30 cellular contexts compared by ENCODE assay signal in genomic region chr1:215625949-215626348, GRCh38. TPM values are rescaled to one million over a fixed set of nuclear protein-coding genes. Genes with fewer than 3 reads are reported as not detected.
DNase-seq lines count a peak whose midpoint lies in the region; ATAC-seq, FAIRE-seq and TF ChIP-seq lines count a peak whose summit lies in the region.
"Had no signal": no experiment of that assay in that cellular context is flagged by ENCODE, and none has a peak within 500 bp of the region (broad histone marks: within the 10 kb centered on the region; RNA-seq: fewer than 3 reads in every experiment).

No MANE protein-coding gene starts in this region.

- ATAC-seq in HepG2 (no peak), right lobe of liver (no peak), K562 (no peak)
- ATAC-seq: A549; CD8-positive, alpha-beta T cell had no signal

- H3K27me3 ChIP-seq in HepG2 (ENCODE audit: control insufficient read depth in 1 of 2, insufficient read depth in 2 of 2, low read length in 2 of 2) (no peaks in the 10 kb centered on the region), right lobe of liver (no peaks in the 10 kb centered on the region), K562 (ENCODE audit: control insufficient read depth in 2 of 2, insufficient read depth in 2 of 2, low read length in 2 of 2) (peaks cover 9 to 14% of the 10 kb centered on the region in 2 experiments; a peak in 4 of 5 replicates)
- H3K27me3 ChIP-seq: BE2C; BLaER1; BLaER1 treated with 17β-estradiol and CSF1 and Interleukin-3, amounts not matched to agents 10 nM and 100 nM had no signal

- H3K79me2 ChIP-seq in HepG2 (ENCODE audit: insufficient read depth, low read length) (no peaks in the 10 kb centered on the region), K562 (ENCODE audit: control insufficient read depth, insufficient read depth, low read length) (no peaks in the 10 kb centered on the region)

- TF ChIP-seq EP300 in HepG2 (IDR thresholded peaks at IDR 0.05; ENCODE audit: low read depth in 2 of 2, low read length in 2 of 2) (no peak), HepG2 (CRISPR knock-in tag; IDR thresholded peaks at IDR 0.05; ENCODE audit: borderline replicate concordance) (no peak), K562 (IDR thresholded peaks at IDR 0.05; ENCODE audit: low read length) (no peak)

- no peak overlapping the region for H3K27ac ChIP-seq in HepG2 (ENCODE audit: extremely low read length, insufficient read depth, low read length)
- no peak overlapping the region for H3K27ac ChIP-seq in right lobe of liver
- no peak overlapping the region for H3K27ac ChIP-seq in K562 (ENCODE audit: extremely low read depth, low read depth, low read length)
- H3K27ac ChIP-seq: 22Rv1; A549; BLaER1; BLaER1 treated with 17β-estradiol and CSF1 and Interleukin-3, amounts not matched to agents 10 nM and 100 nM; C4-2B had no signal

- no TSS peak for BruUV-seq in HepG2 (replicated peaks; lab: Mats Ljungman, UMichigan)
- BruUV-seq in K562 (replicated peaks; lab: Mats Ljungman, UMichigan), result no TSS peak

- in situ Hi-C loops in HepG2 (cut with HindIII; ENCODE audit: extremely low pct_ligation_motif_present, low pct_unique_long_range_greater_than_20kb), result no loop called here
- in situ Hi-C loops in K562 (cut with MboI), result no loop called here

- no peaks in the 10 kb centered on the region for H3K9me1 ChIP-seq in K562 (ENCODE audit: control insufficient read depth, insufficient read depth, low read length)

- H3K4me3 ChIP-seq in HepG2 (replicated peaks in 1 of 3; ENCODE audit: insufficient read depth in 1 of 3, low read depth in 2 of 3, low read length in 3 of 3) (no peak overlapping the region), right lobe of liver (no peak overlapping the region), K562 (no peak overlapping the region)
- H3K4me3 ChIP-seq: A549; BLaER1; BLaER1 treated with 17β-estradiol and CSF1 and Interleukin-3, amounts not matched to agents 10 nM and 100 nM had no signal

- H3K36me3 ChIP-seq in HepG2 (replicated peaks in 1 of 2; ENCODE audit: control insufficient read depth in 1 of 2, insufficient read depth in 2 of 2, low read length in 2 of 2) (peaks cover 0 to 4% of the 10 kb centered on the region in 2 experiments; a peak in 2 of 5 replicates), right lobe of liver (peaks cover 0 to 32% (median under 1%) of the 10 kb centered on the region in 4 donors), K562 (ENCODE audit: control insufficient read depth, insufficient read depth, low read length) (peaks cover under 1% of the 10 kb centered on the region; the same call in 1 of the 3 replicates)

- CTCF ChIA-PET in HepG2 (lab: Yijun Ruan, JAX; ENCODE audit: low intra/inter-chr PET ratio, low total read pairs) (no interaction called here), K562 (lab: Yijun Ruan, JAX; ENCODE audit: low intra/inter-chr PET ratio) (no interaction called here)

- H4K20me1 ChIP-seq in HepG2 (ENCODE audit: insufficient read depth, low read length), result no peaks in the 10 kb centered on the region
- H4K20me1 ChIP-seq in K562 (replicated peaks; ENCODE audit: control insufficient read depth, insufficient read depth, low read length), result no peaks in the 10 kb centered on the region
- H4K20me1 ChIP-seq: BLaER1; BLaER1 treated with 17β-estradiol and CSF1 and Interleukin-3, amounts not matched to agents 10 nM and 100 nM had no signal

- TF ChIP-seq RAD21 in HepG2 (CRISPR knock-in tag; IDR thresholded peaks at IDR 0.05), result no peak
- TF ChIP-seq RAD21 in K562 (CRISPR knock-in tag; conservative IDR thresholded peaks at IDR 0.05 in 1 of 2, IDR thresholded peaks at IDR 0.05 in 1 of 2), result no peak

- H2AFZ ChIP-seq in HepG2 (ENCODE audit: low read length) (no peak overlapping the region), K562 (ENCODE audit: low read depth, low read length) (no peak overlapping the region)

- no peak for TF ChIP-seq CTCF in HepG2 (CRISPR knock-in tag; IDR thresholded peaks at IDR 0.05)
- TF ChIP-seq CTCF in right lobe of liver (IDR thresholded peaks at IDR 0.05), result no peak
- no peak for TF ChIP-seq CTCF in K562 (IDR thresholded peaks at IDR 0.05 in 2 of 3, conservative IDR thresholded peaks at IDR 0.05 in 1 of 3; ENCODE audit: insufficient read depth in 2 of 3, low read depth in 1 of 3, low read length in 3 of 3)

- FAIRE-seq in HepG2 (lab: Jason Lieb, UNC) (no peak), K562 (lab: Jason Lieb, UNC) (no peak)
- FAIRE-seq: A204.1, A549 had no signal

- no peak for TF ChIP-seq POLR2A in HepG2 (IDR thresholded peaks at IDR 0.05; ENCODE audit: insufficient read depth in 1 of 2, low read depth in 2 of 2, low read length in 2 of 2)
- TF ChIP-seq POLR2A in right lobe of liver (IDR thresholded peaks at IDR 0.05), result no peak
- TF ChIP-seq POLR2A in K562 (conservative IDR thresholded peaks at IDR 0.05), result no peak

- DNase-seq in HepG2 (ENCODE audit: low spot score) (no peak), right lobe of liver (no peak), K562 (ENCODE audit: extremely low read depth in 1 of 4, low spot score in 3 of 4) (no peak), NCI-H446 treated with DMSO at 0.1 percent for 48 hours (lab: John Stamatoyannopoulos, UW) (no peak)
- DNase-seq: 8988T; ACHN; AML-193; BE2C; C1 segment of cervical spinal cord; Caco-2; Calu3; CD4-positive, alpha-beta memory T cell; CD4-positive, alpha-beta T cell; CD4-positive, CD25-positive, alpha-beta regulatory T cell; CD8-positive, alpha-beta memory T cell; CD8-positive, alpha-beta T cell; COR-L47; DMS 273 treated with DMSO at 0.1 percent for 48 hours; DMS153; DMS53; DMS79; DMS79 treated with DMSO at 0.1 percent for 48 hours; DND-41; EL had no signal

- POLR2A ChIA-PET in HepG2 (lab: Yijun Ruan, JAX) (no interaction called here), K562 (lab: Yijun Ruan, JAX) (interaction anchor here (0.7 kb wide), 1 partner anchor 19 kb away, joined by 3 read pairs; no protein-coding TSS in a partner anchor)

- H3K9ac ChIP-seq in HepG2 (ENCODE audit: insufficient read depth, low read depth, low read length), result no peak overlapping the region
- H3K9ac ChIP-seq in K562 (ENCODE audit: insufficient read depth in 1 of 2, low read depth in 2 of 2, low read length in 2 of 2), result no peak overlapping the region
- H3K9ac ChIP-seq: BLaER1; BLaER1 treated with 17β-estradiol and CSF1 and Interleukin-3, amounts not matched to agents 10 nM and 100 nM had no signal

- H3K4me1 ChIP-seq in HepG2 (ENCODE audit: insufficient read depth, low read length) (0 out of 2 replicates have a peak, but pooled peaks cover under 1% of the 10 kb centered on the region), right lobe of liver (peaks cover 0 to 5% (median 0%) of the 10 kb centered on the region in 4 donors), K562 (replicated peaks in 1 of 2; ENCODE audit: control insufficient read depth in 2 of 2, insufficient read depth in 2 of 2, low read length in 2 of 2) (no peaks in the 10 kb centered on the region)
- H3K4me1 ChIP-seq: A549; BE2C; BLaER1; BLaER1 treated with 17β-estradiol and CSF1 and Interleukin-3, amounts not matched to agents 10 nM and 100 nM; Caco-2 had no signal

- no peak overlapping the region for H3K4me2 ChIP-seq in HepG2 (ENCODE audit: low read depth, low read length)
- no peak overlapping the region for H3K4me2 ChIP-seq in K562 (ENCODE audit: insufficient read depth, low read length)
- H3K4me2 ChIP-seq: A549; BLaER1; BLaER1 treated with 17β-estradiol and CSF1 and Interleukin-3, amounts not matched to agents 10 nM and 100 nM had no signal

- intact Hi-C loops in HepG2 (cut with micrococcal nuclease; ENCODE audit: unreplicated experiment), result no loop called here
- intact Hi-C loops in right lobe of liver (cut with DNase I), result no loop called here
- intact Hi-C loops in K562 (cut with micrococcal nuclease), result no loop called here

- H3K9me3 ChIP-seq in HepG2 (ENCODE audit: low read length), result no peaks in the 10 kb centered on the region
- no peaks in the 10 kb centered on the region for H3K9me3 ChIP-seq in right lobe of liver
- no peaks in the 10 kb centered on the region for H3K9me3 ChIP-seq in K562 (replicated peaks; ENCODE audit: control insufficient read depth, insufficient read depth, low read depth, low read length)
- H3K9me3 ChIP-seq: A549, BE2C, BLaER1, Caco-2 had no signal

RNA-seq across cellular contexts. Expression of gene KCTD3, which starts 58.8 kb away (rescaled TPM):
- total RNA-seq in HepG2 (2016; rRNA removed; fragmentation: Illumina TruSeq; extraction: Trizol) (68.1 and 101 TPM in 2 replicates), right lobe of liver (10 to 100 TPM; 33.0 to 43.5 (median 39.3) TPM), K562 (2014; rRNA removed) (29.7 and 33.5 TPM in 2 replicates), K562 (2014; rRNA removed; fragmentation: Illumina TruSeq; extraction: Trizol) (53.1 and 59.2 TPM in 2 replicates), K562 (2015; rRNA removed; fragmentation: Illumina TruSeq; extraction: Trizol) (44.2 and 44.3 TPM in 2 replicates), K562 (2021) (43.3 and 48.3 TPM in 2 replicates)
- 21.1 and 25.6 TPM in 2 replicates for total RNA-seq in HepG2 (2016; cell fraction: cytosol; rRNA removed; fragmentation: Illumina TruSeq; extraction: Trizol; ENCODE audit: low read depth)
- 62.7 and 95.7 TPM in 2 replicates for total RNA-seq in HepG2 (2016; cell fraction: insoluble cytoplasmic fraction; rRNA removed; fragmentation: Illumina TruSeq; extraction: Trizol)
- 67.6 and 75.5 TPM in 2 replicates for total RNA-seq in HepG2 (2016; cell fraction: membrane; rRNA removed; fragmentation: Illumina TruSeq; extraction: Trizol)
- total RNA-seq in HepG2 (2016; cell fraction: nucleus; rRNA removed; fragmentation: Illumina TruSeq; extraction: Trizol), result 61.8 and 68.8 TPM in 2 replicates
- polyA plus RNA-seq in HepG2 (2011; rRNA removed) (42.1 and 49.8 TPM in 2 replicates), K562 (2011; rRNA removed) (67.6 and 77.1 TPM in 2 replicates), K562 (2014; fragmentation: Illumina TruSeq; extraction: Trizol) (45.7 and 49.4 TPM in 2 replicates), K562 (2014; fragmentation: Nextera tagmentation; extraction: Ambion mirVana) (10 to 100 TPM; 12.8 to 18.2 TPM), K562 (2014; rRNA removed) (34.1 and 35.3 TPM in 2 replicates)
- 28.9 and 30.6 TPM in 2 replicates for polyA plus RNA-seq in HepG2 (2011; cell fraction: cytosol; rRNA removed)
- 39.0 and 39.4 TPM in 2 replicates for polyA plus RNA-seq in HepG2 (2011; cell fraction: nucleus; rRNA removed)
- 26.8 and 35.9 TPM in 2 replicates for polyA plus RNA-seq in HepG2 (2012)
- polyA plus RNA-seq in HepG2 (2016; cell fraction: cytosol; fragmentation: Illumina TruSeq; extraction: Trizol; ENCODE audit: low read depth), result 9.7 and 10.6 TPM in 2 replicates
- 81.8 and 89.6 TPM in 2 replicates for polyA plus RNA-seq in HepG2 (2016; cell fraction: insoluble cytoplasmic fraction; fragmentation: Illumina TruSeq; extraction: Trizol; ENCODE audit: low read depth)
- 32.1 and 35.4 TPM in 2 replicates for polyA plus RNA-seq in HepG2 (2016; cell fraction: membrane; fragmentation: Illumina TruSeq; extraction: Trizol; ENCODE audit: low read depth)
- 79.5 and 81.4 TPM in 2 replicates for polyA plus RNA-seq in HepG2 (2016; cell fraction: nucleus; fragmentation: Illumina TruSeq; extraction: Trizol; ENCODE audit: insufficient read depth, low read depth)
- 59.2 and 101 TPM in 2 replicates for polyA minus RNA-seq in HepG2 (2011; rRNA and poly(A)+ RNA removed; ENCODE audit: low replicate concordance)
- 37.6 and 40.1 TPM in 2 replicates for polyA minus RNA-seq in HepG2 (2011; cell fraction: cytosol; rRNA and poly(A)+ RNA removed)
- 82.1 and 91.3 TPM in 2 replicates for polyA minus RNA-seq in HepG2 (2011; cell fraction: nucleus; rRNA and poly(A)+ RNA removed)
- 38.4 and 84.2 TPM in 2 replicates for total RNA-seq in K562 (2011; cell fraction: chromatin; rRNA removed; ENCODE audit: low replicate concordance)
- 15.7 and 21.7 TPM in 2 replicates for total RNA-seq in K562 (2011; cell fraction: nucleolus; rRNA removed)
- 36.2 and 40.0 TPM in 2 replicates for total RNA-seq in K562 (2011; cell fraction: nucleoplasm; rRNA removed)
- polyA plus RNA-seq in K562 (2011; cell fraction: cytosol; rRNA removed), result 31.7 and 37.5 TPM in 2 replicates
- polyA plus RNA-seq in K562 (2011; cell fraction: nucleus; rRNA removed), result 60.9 and 85.8 TPM in 2 replicates
- 19.2 and 28.5 TPM in 2 replicates for polyA plus RNA-seq in K562 (2012)
- 147 and 156 TPM in 2 replicates for polyA minus RNA-seq in K562 (2011; rRNA and poly(A)+ RNA removed)
- polyA minus RNA-seq in K562 (2011; cell fraction: cytosol; rRNA and poly(A)+ RNA removed), result 42.2 and 49.9 TPM in 2 replicates
- polyA minus RNA-seq in K562 (2011; cell fraction: nucleus; rRNA and poly(A)+ RNA removed), result 33.0 and 65.3 TPM in 2 replicates
